8 cellular contexts compared by ENCODE assay signal in the genomic region with DNA sequence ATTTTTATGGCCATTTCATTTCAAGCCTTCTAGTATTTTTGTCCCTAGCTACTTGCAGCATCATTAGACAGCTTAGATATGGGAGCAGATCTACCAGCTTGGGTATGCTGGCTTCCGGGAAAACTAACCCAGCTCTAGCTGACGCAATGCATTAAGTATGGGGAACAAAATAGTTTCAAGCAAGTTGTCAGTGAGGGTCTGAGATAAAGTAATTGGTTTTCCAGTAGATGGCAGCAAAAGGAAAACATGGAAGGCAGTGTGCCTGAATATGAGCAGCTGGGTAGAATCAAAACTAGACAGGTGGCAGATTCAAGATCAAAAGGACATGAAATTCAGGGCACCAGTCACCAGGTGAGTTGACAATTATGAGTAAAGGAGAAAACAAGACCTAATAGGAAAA.
DNase-seq lines count a peak whose midpoint lies in the region; TF ChIP-seq lines count a peak whose summit lies in the region.

No MANE protein-coding gene starts in this region.

- H3K27me3 ChIP-seq in prostate gland (replicated peaks; ENCODE audit: insufficient read depth): no peaks in the 10 kb centered on the region
- no peaks in the 10 kb centered on the region for H3K27me3 ChIP-seq in ovary

- H3K4me3 ChIP-seq in AG09309 (ENCODE audit: control insufficient read depth, low read depth, low read length) (no peak overlapping the region), foreskin fibroblast (ENCODE audit: low read depth in 1 of 2, low read length in 2 of 2) (no peak overlapping the region), prostate gland (no peak overlapping the region), ovary (no peak overlapping the region)

- no peaks in the 10 kb centered on the region for H3K36me3 ChIP-seq in prostate gland
- H3K36me3 ChIP-seq in ovary: no peaks in the 10 kb centered on the region

- no peak overlapping the region for H3K27ac ChIP-seq in prostate gland
- no peak overlapping the region for H3K27ac ChIP-seq in ovary

- DNase-seq in AG09309 (ENCODE audit: low read depth): peak; percentile 70
- DNase-seq in HS-5 (ENCODE audit: low read depth): peak; percentile 64
- DNase-seq in RKO (ENCODE audit: low spot score): peak; percentile 82
- peak; percentile 72 to 83 for DNase-seq in foreskin fibroblast
- peak; percentile 47 for DNase-seq in superior temporal gyrus (ENCODE audit: extremely low spot score)
- DNase-seq in activated CD4-positive, alpha-beta T cell treated with anti-CD3 and anti-CD28 coated beads for 1 hour: no peak
- no peak for DNase-seq in prostate gland (ENCODE audit: low spot score)
- DNase-seq in ovary: no peak

- H3K4me1 ChIP-seq in prostate gland (replicated peaks) (no peaks in the 10 kb centered on the region), ovary (ENCODE audit: insufficient read depth) (no peaks in the 10 kb centered on the region)

- H3K9me3 ChIP-seq in prostate gland (no peaks in the 10 kb centered on the region), ovary (no peaks in the 10 kb centered on the region)

- WGBS in prostate gland: 43% methylated on average over 2 of the region's 2 CpGs
- WGBS in ovary, 3 donors: 24 to 40% (median 39%) methylated on average over 2 of the region's 2 CpGs

- intact Hi-C loops in prostate gland (cut with DNase I): loop anchor here (5.0 to 10.0 kb wide), 2 partner anchors 180 to 673 kb away; no protein-coding TSS in a partner anchor
- intact Hi-C loops in ovary (cut with DNase I): no loop called here

- TF ChIP-seq POLR2A in prostate gland (IDR thresholded peaks at IDR 0.05): no peak
- TF ChIP-seq POLR2A in ovary (IDR thresholded peaks at IDR 0.05): no peak

- TF ChIP-seq CTCF in AG09309 (IDR thresholded peaks at IDR 0.05; ENCODE audit: control insufficient read depth, insufficient read depth, low read depth, low read length, missing control alignments) (peak; percentile 47), foreskin fibroblast (IDR thresholded peaks at IDR 0.05; ENCODE audit: low read depth, low read length) (peak; percentile 30), prostate gland (IDR thresholded peaks at IDR 0.05) (peak in 1 of 4 experiments; percentile 5), ovary (IDR thresholded peaks at IDR 0.05) (no peak)

- no peak for TF ChIP-seq EP300 in ovary (IDR thresholded peaks at IDR 0.05)

Comparison
In these comparisons a context has a peak if more than half of its experiments do, and no peak if none do; other contexts are left out.
1. DNase-seq: peak in AG09309 (single experiment), HS-5 (single experiment), RKO (single experiment), foreskin fibroblast (2 of 2) and superior temporal gyrus (single experiment); none in activated CD4-positive, alpha-beta T cell treated with anti-CD3 and anti-CD28 coated beads for 1 hour (single experiment), prostate gland (single experiment) and ovary (0 of 5).
2. CTCF ChIP-seq: peak in AG09309 (single experiment) and foreskin fibroblast (single experiment); none in ovary (0 of 3).